ENCODE assay signal across 1 cellular context in genomic region chr15:77530576-77530975, GRCh38.
TF ChIP-seq lines count a peak whose summit lies in the region.

No MANE protein-coding gene starts in this region.

TF ChIP-seq in HepG2, 621 proteins besides CTCF, POLR2A, EP300 and RAD21 (continued from another document):
- TF ChIP-seq GLMP (CRISPR knock-in tag; IDR thresholded peaks at IDR 0.05; ENCODE audit: borderline replicate concordance): no peak
- no peak for TF ChIP-seq CSRNP2 (CRISPR knock-in tag; conservative IDR thresholded peaks at IDR 0.05; ENCODE audit: low read depth)
- TF ChIP-seq ZNF615 (CRISPR knock-in tag; IDR thresholded peaks at IDR 0.05; ENCODE audit: borderline replicate concordance): no peak
TF ChIP-seq in HepG2: peak in this region for 4.
